In genomic region chr2:201105759-201106158, GRCh38 we compare ENCODE assay signal across 32 cellular contexts.
"Had no signal": no experiment of that assay in that cellular context is flagged by ENCODE, and none has a peak within 500 bp of the region (broad histone marks: within the 10 kb centered on the region; RNA-seq: fewer than 3 reads in every experiment).

No MANE protein-coding gene starts in this region.

- H3K4me3 ChIP-seq: adrenal gland, ascending aorta, body of pancreas, breast epithelium, cardiac muscle cell had no signal

- H3K9me3 ChIP-seq: adrenal gland, ascending aorta, body of pancreas, breast epithelium had no signal

- FAIRE-seq: astrocyte, bronchial epithelial cell had no signal

- DNase-seq: activated effector memory CD4-positive, alpha-beta T cell treated with anti-CD3 and anti-CD28 coated beads, Interleukin-2, amount 50 U/mL, for 16 hours; activated effector memory CD4-positive, alpha-beta T cell treated with Interleukin-2 at 50 U/mL for 16 hours; activated gamma-delta T cell; activated gamma-delta T cell treated with Interleukin-2 at 50 U/mL for 16 hours; activated naive CD4-positive, alpha-beta T cell; activated naive CD4-positive, alpha-beta T cell treated with anti-CD3 and anti-CD28 coated beads for 36 hours; activated naive CD4-positive, alpha-beta T cell treated with anti-CD3 and anti-CD28 coated beads, Interleukin-2, amount 10 ng/mL, durations not matched to agents 7 days and 5 days; activated naive CD4-positive, alpha-beta T cell treated with anti-CD3 and anti-CD28 coated beads, Interleukin-2, amount 50 U/mL, for 16 hours; activated naive CD4-positive, alpha-beta T cell treated with Interleukin-2 at 50 U/mL for 16 hours; activated naive CD8-positive, alpha-beta T cell treated with anti-CD3 and anti-CD28 coated beads for 36 hours; activated naive CD8-positive, alpha-beta T cell treated with anti-CD3 and anti-CD28 coated beads, Interleukin-2, amount 10 ng/mL, durations not matched to agents 7 days and 5 days; activated naive CD8-positive, alpha-beta T cell treated with anti-CD3 and anti-CD28 coated beads, Interleukin-2, amount 50 U/mL, for 24 hours; activated T-cell treated with anti-CD3 and anti-CD28 coated beads, Interleukin-2, amount 50 U/mL, for 4 hours; activated T-cell treated with anti-CD3 and anti-CD28 coated beads, Interleukin-2, amount 50 U/mL, for 48 hours; activated T-cell treated with anti-CD3 and anti-CD28 coated beads, Interleukin-2, amount 50 U/mL, for 72 hours; adrenal gland; amniotic stem cell; amygdala; anterior cingulate cortex; aorta; body of pancreas; brain microvascular endothelial cell; caudate nucleus; central memory CD4-positive, alpha-beta T cell; cerebellar nuclear complex had no signal

- ATAC-seq: activated naive CD4-positive, alpha-beta T cell treated with anti-CD3 and anti-CD28 coated beads, Interleukin-2, amount 50 U/mL, for 72 hours; activated naive CD8-positive, alpha-beta T cell treated with anti-CD3 and anti-CD28 coated beads, Interleukin-2, amount 50 U/mL, for 24 hours; activated T-cell treated with anti-CD3 and anti-CD28 coated beads, Interleukin-2, amount 50 U/mL, for 4 hours; activated T-cell treated with anti-CD3 and anti-CD28 coated beads, Interleukin-2, amount 50 U/mL, for 72 hours; activated T-helper 17 cell treated with anti-CD3 and anti-CD28 coated beads, Interleukin-2, amount 50 U/mL, for 72 hours; body of pancreas had no signal

- H3K27me3 ChIP-seq: adrenal gland, ascending aorta, body of pancreas, brain microvascular endothelial cell, breast epithelium, cardiac muscle cell had no signal

- H3K27ac ChIP-seq: adrenal gland, ascending aorta, body of pancreas, brain microvascular endothelial cell, breast epithelium, cardiac muscle cell had no signal

- H3K4me1 ChIP-seq: adrenal gland, ascending aorta, body of pancreas, breast epithelium had no signal

- H3K36me3 ChIP-seq: adrenal gland, ascending aorta, brain microvascular endothelial cell, breast epithelium, cardiac muscle cell had no signal
